Comparison of ENCODE assay signal across 21 cellular contexts in the genomic region with DNA sequence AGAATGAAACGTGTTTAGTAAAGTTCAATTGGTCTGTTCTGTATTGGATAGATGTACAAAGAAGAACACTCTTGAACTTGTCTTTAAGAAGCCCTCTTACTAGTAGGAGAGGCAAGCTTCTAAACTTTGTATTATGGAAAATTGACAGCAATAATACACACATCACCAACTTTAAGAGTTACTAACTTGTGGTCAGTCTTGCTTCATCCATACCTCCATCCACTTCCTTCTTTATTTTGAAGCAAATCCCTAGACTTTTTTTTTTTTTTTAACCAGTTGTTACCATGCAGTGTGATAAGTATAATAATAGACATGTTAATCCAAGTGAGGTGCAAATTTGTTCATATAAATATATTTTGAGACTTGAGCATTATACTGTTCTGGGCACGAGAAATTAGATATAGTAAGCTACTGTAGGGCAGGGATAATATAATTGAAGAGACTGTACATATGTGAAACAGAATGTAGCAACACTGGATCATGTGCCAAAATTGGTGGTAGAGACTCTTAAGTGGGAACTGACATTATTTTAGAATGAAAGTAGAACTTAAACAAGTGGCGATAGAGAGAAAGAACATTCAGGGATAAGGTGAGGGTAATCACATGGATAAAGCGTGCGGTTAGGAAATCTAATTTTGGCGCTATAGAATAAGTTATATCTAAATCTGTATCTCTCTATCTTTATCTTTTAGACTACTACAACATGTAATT. TPM values are rescaled to one million over a fixed set of nuclear protein-coding genes. Genes with fewer than 3 reads are reported as not detected.
DNase-seq lines count a peak whose midpoint lies in the region; ATAC-seq and TF ChIP-seq lines count a peak whose summit lies in the region.
"Had no signal": no experiment of that assay in that cellular context is flagged by ENCODE, and none has a peak within 500 bp of the region (broad histone marks: within the 10 kb centered on the region; RNA-seq: fewer than 3 reads in every experiment).

No MANE protein-coding gene starts in this region.

- DNase-seq in AML-193 (lab: John Stamatoyannopoulos, UW), result peak; percentile 93 to 95
- peak; percentile 72 for DNase-seq in KBM-7
- DNase-seq in SKM-1 (lab: John Stamatoyannopoulos, UW; ENCODE audit: unreplicated experiment), result peak; percentile 93
- no peak for DNase-seq in left lung
- DNase-seq in left colon, result no peak
- no peak for DNase-seq in mesendoderm
- DNase-seq in HK-2 (ENCODE audit: unreplicated experiment), result no peak
- DNase-seq: activated CD4-positive, alpha-beta T cell treated with anti-CD3 and anti-CD28 coated beads for 48 hours; activated CD8-positive, alpha-beta memory T cell treated with anti-CD3 and anti-CD28 coated beads, Interleukin-2, amount 50 U/mL, for 4 hours; activated naive CD4-positive, alpha-beta T cell treated with Interleukin-2 at 50 U/mL for 16 hours; Caco-2; glutamatergic neuron; islet precursor cell; midbrain; NCI-H1092; NCI-H2171 treated with DMSO at 0.1 percent for 48 hours; NCI-H82; nucleus accumbens; sigmoid colon; stimulated activated CD4-positive, alpha-beta T cell treated with anti-CD3 and anti-CD28 coated beads, Interleukin-2, amount 100 ng/mL, for 24 hours had no signal

- no peaks in the 10 kb centered on the region for H3K79me1 ChIP-seq in mesendoderm (ENCODE audit: low read length)

- H3K9ac ChIP-seq in mesendoderm (ENCODE audit: low read length), result no peak overlapping the region

- peak overlapping the region in 1 of 2 donors; percentile 29 for H3K4me3 ChIP-seq in left lung
- H3K4me3 ChIP-seq in mesendoderm (ENCODE audit: low read length), result no peak overlapping the region
- H3K4me3 ChIP-seq: sigmoid colon had no signal

- no peaks in the 10 kb centered on the region for H3K27me3 Mint-ChIP-seq in activated T-helper 17 cell treated with anti-CD3 and anti-CD28 coated beads, Interleukin-2, amount 50 U/mL, for 72 hours

- no peak overlapping the region for H4K8ac ChIP-seq in mesendoderm (ENCODE audit: low read depth, low read length)

- H3K9me3 Mint-ChIP-seq in activated T-helper 17 cell treated with anti-CD3 and anti-CD28 coated beads, Interleukin-2, amount 50 U/mL, for 72 hours, result no peaks in the 10 kb centered on the region

- no peak overlapping the region for H3K4me3 Mint-ChIP-seq in activated T-helper 17 cell treated with anti-CD3 and anti-CD28 coated beads, Interleukin-2, amount 50 U/mL, for 72 hours

- H3K27ac ChIP-seq in left lung (peak overlapping the region in 1 of 2 donors; percentile 84), mesendoderm (ENCODE audit: low read depth, low read length) (no peak overlapping the region)
- H3K27ac ChIP-seq: sigmoid colon had no signal

- H2AK5ac ChIP-seq in mesendoderm (ENCODE audit: low read length), result no peak overlapping the region

- no peaks in the 10 kb centered on the region for H3K9me3 ChIP-seq in left lung
- H3K9me3 ChIP-seq: Caco-2, sigmoid colon had no signal

- H3K4me1 ChIP-seq in left lung, result peaks cover 12 to 89% of the 10 kb centered on the region in 2 donors
- no peaks in the 10 kb centered on the region for H3K4me1 ChIP-seq in mesendoderm (ENCODE audit: control insufficient read depth, low read depth, low read length)

- H3K18ac ChIP-seq in mesendoderm (ENCODE audit: low read length), result no peak overlapping the region

- no peak overlapping the region for H3K4ac ChIP-seq in mesendoderm (ENCODE audit: low read depth, low read length)

- H3K36me3 ChIP-seq in left lung, result no peaks in the 10 kb centered on the region
- H3K36me3 ChIP-seq in mesendoderm (ENCODE audit: control insufficient read depth, insufficient read depth, low read length), result no peaks in the 10 kb centered on the region
- H3K36me3 ChIP-seq: sigmoid colon had no signal

- peaks cover 70% of the 10 kb centered on the region for H3K79me2 ChIP-seq in mesendoderm (ENCODE audit: control insufficient read depth, insufficient read depth, low read length)

- H2BK5ac ChIP-seq in mesendoderm (ENCODE audit: low read length), result no peak overlapping the region

- ATAC-seq in left lung, result peak; percentile 44
- ATAC-seq in left colon, result no peak
- no peak for ATAC-seq in activated T-helper 17 cell treated with anti-CD3 and anti-CD28 coated beads, Interleukin-2, amount 50 U/mL, for 72 hours (replicated peaks)

- H3K23ac ChIP-seq in mesendoderm (ENCODE audit: low read length), result no peak overlapping the region

- intact Hi-C loops in left lung (cut with DNase I) (no loop called here), left colon (cut with DNase I, micrococcal nuclease) (no loop called here)

- H3K27me3 ChIP-seq in left lung (no peaks in the 10 kb centered on the region), mesendoderm (ENCODE audit: insufficient read depth, low read length, poor library complexity) (no peaks in the 10 kb centered on the region)
- H3K27me3 ChIP-seq: sigmoid colon had no signal

- H3K4me1 Mint-ChIP-seq in activated T-helper 17 cell treated with anti-CD3 and anti-CD28 coated beads, Interleukin-2, amount 50 U/mL, for 72 hours, result peaks cover 33% of the 10 kb centered on the region

- no peak overlapping the region for H3K27ac Mint-ChIP-seq in activated T-helper 17 cell treated with anti-CD3 and anti-CD28 coated beads, Interleukin-2, amount 50 U/mL, for 72 hours

- WGBS in mesendoderm (ENCODE audit: extremely low coverage, insufficient coverage, low lambda C conversion rate), result no CpG with 5 or more reads among the region's 6 CpGs

- no peak overlapping the region for H3K4me2 ChIP-seq in mesendoderm (ENCODE audit: low read length)

- H2BK120ac ChIP-seq in mesendoderm (ENCODE audit: low read depth, low read length), result no peak overlapping the region

- in situ Hi-C loops in KBM-7 (cut with MboI; ENCODE audit: low pct_unique_long_range_greater_than_20kb, low sequenced_read_pairs), result no loop called here

- H4K5ac ChIP-seq in mesendoderm (ENCODE audit: low read length), result no peak overlapping the region

- no peak overlapping the region for H2BK15ac ChIP-seq in mesendoderm (replicated peaks; ENCODE audit: low read depth)

- no peak for TF ChIP-seq CTCF in left lung (IDR thresholded peaks at IDR 0.05)

- no peak overlapping the region for H3K56ac ChIP-seq in mesendoderm (ENCODE audit: low read length)

- H3K36me3 Mint-ChIP-seq in activated T-helper 17 cell treated with anti-CD3 and anti-CD28 coated beads, Interleukin-2, amount 50 U/mL, for 72 hours (ENCODE audit: low read depth), result peaks cover 17% of the 10 kb centered on the region

RNA-seq across cellular contexts. Expression of a gene that starts 6.5 kb away (rescaled TPM):
- total RNA-seq in left lung (10 to 100 TPM; 51.0 to 69.2 TPM), left colon (100 to 1,000 TPM in 1 of 2 donors, 10 to 100 TPM in 1; 99.5 to 103 TPM)
- polyA plus RNA-seq in mesendoderm (2013, experiment 1 of 2), result 54.3 TPM
- polyA plus RNA-seq in mesendoderm (2013, experiment 2 of 2), result 53.7 TPM
- total RNA-seq in activated T-helper 17 cell treated with anti-CD3 and anti-CD28 coated beads, Interleukin-2, amount 50 U/mL, for 72 hours, result 10 to 100 TPM; 22.7 to 48.4 TPM

Comparison
In these comparisons a context has a peak if more than half of its experiments do, and no peak if none do; other contexts are left out.
1. DNase-seq: peak in AML-193 (2 of 2), KBM-7 (single experiment) and SKM-1 (single experiment); none in left lung (0 of 2), left colon (0 of 2), mesendoderm (single experiment) and HK-2 (single experiment).